Comparison of ENCODE assay signal across 10 cellular contexts in the genomic region with DNA sequence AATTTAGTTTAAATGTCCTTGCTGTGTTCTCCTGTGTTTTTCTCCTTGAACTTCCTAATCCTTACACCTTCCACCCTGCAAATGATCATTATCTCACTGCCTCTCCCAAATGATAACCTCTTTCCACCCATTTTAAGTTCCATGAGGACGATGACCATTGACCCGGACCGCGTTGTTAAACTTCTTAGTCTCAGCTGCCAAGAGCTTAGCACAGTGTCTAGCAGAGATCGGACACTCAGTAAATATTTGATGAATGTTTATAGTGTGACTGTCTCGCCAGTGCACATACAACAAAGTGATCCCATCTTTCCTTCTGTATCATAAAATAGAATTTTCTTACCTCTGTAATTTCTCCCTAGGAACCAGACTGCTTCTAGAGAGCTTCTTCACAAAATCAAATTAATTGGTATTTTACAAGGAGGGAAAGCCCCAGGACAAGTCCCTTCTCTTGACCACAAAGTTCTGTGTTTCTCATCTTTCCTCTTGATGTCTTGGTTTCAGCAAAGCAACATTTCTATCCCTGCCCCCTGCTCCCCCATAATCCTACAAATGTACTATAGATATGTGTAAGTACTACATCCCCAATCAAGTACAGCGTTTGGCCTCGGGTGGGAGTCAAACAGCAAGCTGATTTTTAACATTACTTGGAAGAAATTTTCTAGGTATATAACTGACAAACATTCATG.
A peak's percentile ranks its signal among the peaks of the same experiment; 100 is the strongest.
DNase-seq lines count a peak whose midpoint lies in the region; ATAC-seq and TF ChIP-seq lines count a peak whose summit lies in the region.
"Had no signal": no experiment of that assay in that cellular context is flagged by ENCODE, and none has a peak within 500 bp of the region (broad histone marks: within the 10 kb centered on the region; RNA-seq: fewer than 3 reads in every experiment).

No MANE protein-coding gene starts in this region.

- no peak overlapping the region for H2AFZ ChIP-seq in ACC112 (ENCODE audit: low read length, unreplicated experiment)

- H3K27ac Mint-ChIP-seq in T-cell, result no peak overlapping the region
- H3K27ac Mint-ChIP-seq: IgD-negative memory B cell had no signal

- H3K9me3 ChIP-seq in colonic mucosa (no peaks in the 10 kb centered on the region), psoas muscle (no peaks in the 10 kb centered on the region)

- H3K27ac ChIP-seq in ACC112 (ENCODE audit: low read depth, low read length), result peak overlapping the region; percentile 78
- peak overlapping the region; percentile 21 for H3K27ac ChIP-seq in colonic mucosa
- H3K27ac ChIP-seq in psoas muscle, result peak overlapping the region; percentile 83

- CTCF ChIA-PET in T-cell (lab: Charles Lee), result interaction anchor here in 1 of 2 donors (0.9 kb wide), 1 partner anchor 316 kb away, joined by 3 read pairs; no protein-coding TSS in a partner anchor

- DNase-seq in LNCaP clone FGC (ENCODE audit: low read depth), result peak; percentile 64
- peak; percentile 67 for DNase-seq in colonic mucosa
- no peak for DNase-seq in psoas muscle
- no peak for DNase-seq in NCI-H146 (lab: John Stamatoyannopoulos, UW)
- DNase-seq in NCI-H524 treated with DMSO at 0.1 percent for 48 hours (lab: John Stamatoyannopoulos, UW), result no peak
- DNase-seq in T-cell, result no peak
- DNase-seq: left cardiac atrium had no signal

- no peaks in the 10 kb centered on the region for H3K27me3 Mint-ChIP-seq in T-cell
- H3K27me3 Mint-ChIP-seq: IgD-negative memory B cell had no signal

- TF ChIP-seq CTCF in LNCaP clone FGC (IDR thresholded peaks at IDR 0.05; ENCODE audit: control insufficient read depth, extremely low read depth, insufficient read depth) (no peak), colonic mucosa (IDR thresholded peaks at IDR 0.05) (no peak), psoas muscle (IDR thresholded peaks at IDR 0.05) (no peak)

- H3K9ac ChIP-seq in colonic mucosa (ENCODE audit: low read depth in 2 of 2, low read length in 2 of 2), result no peak overlapping the region

- H3K36me3 ChIP-seq in ACC112 (ENCODE audit: insufficient read depth, low read length) (no peaks in the 10 kb centered on the region), colonic mucosa (no peaks in the 10 kb centered on the region), psoas muscle (ENCODE audit: insufficient read depth in 1 of 2, low read depth in 1 of 2) (no peaks in the 10 kb centered on the region)

- POLR2A ChIA-PET in T-cell (lab: Charles Lee), result interaction anchor here (0.6 kb wide), 2 partner anchors 18 to 165 kb away, joined by 3 to 4 read pairs; no protein-coding TSS in a partner anchor

- peaks cover under 1% of the 10 kb centered on the region for H3K79me2 ChIP-seq in ACC112 (ENCODE audit: control insufficient read depth, insufficient read depth, low read length, unreplicated experiment)

- H3K4me3 Mint-ChIP-seq in T-cell, result no peak overlapping the region

- peaks cover 4 to 11% (median 7%) of the 10 kb centered on the region in 3 donors for H3K4me1 Mint-ChIP-seq in T-cell

- H3K4me1 ChIP-seq in ACC112 (ENCODE audit: control insufficient read depth, insufficient read depth, low read length, unreplicated experiment), result peaks cover 33% of the 10 kb centered on the region
- peaks cover 6% of the 10 kb centered on the region for H3K4me1 ChIP-seq in colonic mucosa
- peaks cover 46% of the 10 kb centered on the region for H3K4me1 ChIP-seq in psoas muscle

- intact Hi-C loops in colonic mucosa (cut with DNase I), result no loop called here
- intact Hi-C loops in psoas muscle (cut with DNase I), result loop anchor here in 1 of 2 donors (5.0 to 10.0 kb wide), 3 partner anchors 311 to 839 kb away; partner anchors contain the start of gene BCL6

- peak overlapping the region; percentile 70 for H3K4me3 ChIP-seq in ACC112 (ENCODE audit: low read depth, low read length)
- H3K4me3 ChIP-seq in LNCaP clone FGC (ENCODE audit: low read depth, low read length), result no peak overlapping the region
- no peak overlapping the region for H3K4me3 ChIP-seq in colonic mucosa
- H3K4me3 ChIP-seq in psoas muscle, result peak overlapping the region; percentile 63

- H3K9me3 Mint-ChIP-seq in T-cell, result no peaks in the 10 kb centered on the region
- H3K9me3 Mint-ChIP-seq: IgD-negative memory B cell had no signal

- 24 to 51% (median 38%) methylated on average over 8 of the region's 8 CpGs for WGBS in psoas muscle, 3 donors

- ATAC-seq in psoas muscle (peak in 3 of 4 donors; percentile 37 to 58 (median 54)), HG02884 (IDR thresholded peaks at IDR 0.05; ENCODE audit: unreplicated experiment) (no peak), T-cell (replicated peaks in 1 of 4) (no peak)

- peaks cover 9% of the 10 kb centered on the region for H3K36me3 Mint-ChIP-seq in T-cell

- H3K27me3 ChIP-seq in ACC112 (ENCODE audit: insufficient read depth, low read length), result no peaks in the 10 kb centered on the region
- no peaks in the 10 kb centered on the region for H3K27me3 ChIP-seq in colonic mucosa
- no peaks in the 10 kb centered on the region for H3K27me3 ChIP-seq in psoas muscle (ENCODE audit: insufficient read depth in 3 of 3, low read length in 2 of 3)

Comparison
In these comparisons a context has a peak if more than half of its experiments do, and no peak if none do; other contexts are left out.
1. H3K27ac ChIP-seq: peak in every context shown above with its lines; median percentile 83 in psoas muscle; 78 in ACC112; 21 in colonic mucosa.
2. H3K4me3 ChIP-seq: peak in ACC112 (single experiment) and psoas muscle (single experiment); none in LNCaP clone FGC (single experiment) and colonic mucosa (single experiment).
3. DNase-seq: peak in LNCaP clone FGC (single experiment) and colonic mucosa (single experiment); none in psoas muscle (0 of 2), NCI-H146 (single experiment), NCI-H524 treated with DMSO at 0.1 percent for 48 hours (single experiment) and T-cell (0 of 34).
4. ATAC-seq: peak in psoas muscle (3 of 4); none in HG02884 (single experiment) and T-cell (0 of 4).